Comparison of ENCODE assay signal across 12 cellular contexts in the genomic region with DNA sequence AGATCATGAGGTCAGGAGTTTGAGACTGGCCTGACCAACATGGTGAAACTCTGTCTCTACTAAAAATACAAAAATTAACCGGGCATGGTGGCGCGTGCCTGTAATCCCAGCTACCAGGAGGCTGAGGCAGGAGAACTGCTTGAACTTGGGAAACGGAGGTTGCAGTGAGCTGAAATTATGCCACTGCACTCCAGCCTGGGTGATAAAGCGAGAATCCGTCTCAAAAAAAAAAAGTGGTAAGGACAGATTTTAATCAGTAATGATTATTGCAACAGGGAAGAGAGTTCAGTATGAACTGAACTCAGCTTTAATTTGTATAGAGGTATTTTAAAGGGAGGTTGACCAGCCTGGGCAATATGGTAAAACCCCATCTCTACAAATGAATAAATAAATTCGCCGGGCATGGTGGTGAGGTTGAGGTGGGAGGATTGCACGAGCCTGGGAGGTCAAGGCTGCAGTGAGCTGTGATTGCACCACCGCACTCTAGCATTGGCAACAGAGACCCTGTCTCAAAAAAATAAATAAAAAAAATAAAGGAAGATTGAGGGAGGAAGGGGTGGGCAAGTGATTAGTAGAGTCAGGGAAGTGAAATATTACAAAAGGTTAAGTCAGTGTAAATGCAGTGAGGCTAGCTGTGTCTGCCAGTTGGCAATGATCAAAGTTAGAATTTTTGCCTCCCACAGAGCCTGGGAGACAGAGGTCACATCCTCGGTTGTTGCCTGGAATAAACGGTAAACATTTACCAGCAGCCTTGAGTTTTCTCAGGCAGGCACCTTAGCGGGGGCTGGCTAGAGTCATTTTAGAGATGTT. TPM values are rescaled to one million over a fixed set of nuclear protein-coding genes. Genes with fewer than 3 reads are reported as not detected.
DNase-seq lines count a peak whose midpoint lies in the region; ATAC-seq, FAIRE-seq and TF ChIP-seq lines count a peak whose summit lies in the region.
"Had no signal": no experiment of that assay in that cellular context is flagged by ENCODE, and none has a peak within 500 bp of the region (broad histone marks: within the 10 kb centered on the region; RNA-seq: fewer than 3 reads in every experiment).

No MANE protein-coding gene starts in this region.

- H3K4me1 Mint-ChIP-seq in activated CD8-positive, alpha-beta T cell treated with anti-CD3 and anti-CD28 coated beads for 36 hours (ENCODE audit: low read depth) = peaks cover 16% of the 10 kb centered on the region
- H3K4me1 Mint-ChIP-seq in activated CD8-positive, alpha-beta T cell treated with anti-CD3 and anti-CD28 coated beads, Interleukin-2, amount 10 ng/mL, durations not matched to agents 7 days and 5 days (ENCODE audit: low read depth) = peaks cover 27% of the 10 kb centered on the region

- no peak for DNase-seq in activated CD8-positive, alpha-beta T cell treated with anti-CD3 and anti-CD28 coated beads for 36 hours
- DNase-seq in activated CD8-positive, alpha-beta T cell treated with anti-CD3 and anti-CD28 coated beads, Interleukin-2, amount 10 ng/mL, durations not matched to agents 7 days and 5 days = no peak
- DNase-seq in GM12878 (ENCODE audit: low read depth, low spot score) (no peak), right lobe of liver (peak in 2 of 3 donors; percentile 57 to 72), upper lobe of right lung (no peak), NCI-H82 (lab: John Stamatoyannopoulos, UW) (no peak), NCI-H2081 treated with DMSO at 0.1 percent for 48 hours (lab: John Stamatoyannopoulos, UW) (no peak), D341Med (ENCODE audit: low spot score) (no peak)
- DNase-seq: PC-3; stimulated activated naive CD4-positive, alpha-beta T cell treated with Interleukin-2 at 50 U/mL for 16 hours had no signal

- peaks cover 28% of the 10 kb centered on the region for H3K79me2 ChIP-seq in GM12878 (ENCODE audit: control insufficient read depth, insufficient read depth, low read length)

- H3K27me3 ChIP-seq in GM12878 (replicated peaks in 1 of 2; ENCODE audit: control insufficient read depth in 2 of 2, insufficient read depth in 2 of 2, low read length in 1 of 2) (no peaks in the 10 kb centered on the region), right lobe of liver (no peaks in the 10 kb centered on the region), upper lobe of right lung (no peaks in the 10 kb centered on the region)

- H3K4me2 ChIP-seq in GM12878 (ENCODE audit: control insufficient read depth, insufficient read depth) = peak overlapping the region; percentile 15
- H3K4me2 ChIP-seq: KMS-11 had no signal

- CTCF ChIA-PET in activated CD8-positive, alpha-beta T cell treated with anti-CD3 and anti-CD28 coated beads for 36 hours (lab: Charles Lee) = interaction anchor here (1.1 kb wide), 1 partner anchor 63 kb away, joined by 3 read pairs; no protein-coding TSS in a partner anchor
- CTCF ChIA-PET in activated CD8-positive, alpha-beta T cell treated with anti-CD3 and anti-CD28 coated beads, Interleukin-2, amount 10 ng/mL, durations not matched to agents 7 days and 5 days (lab: Charles Lee) = no interaction called here
- CTCF ChIA-PET in GM12878 (lab: Yijun Ruan, JAX) = interaction anchor here (0.6 to 4.1 kb wide), 8 partner anchors 10 to 266 kb away, joined by 3 to 26 read pairs (median 5); no protein-coding TSS in a partner anchor

- 25% methylated on average over 13 of the region's 13 CpGs for WGBS in GM12878 (ENCODE audit: insufficient coverage, insufficient replicate concordance, low lambda C conversion rate, missing lambda C conversion rate)
- WGBS in right lobe of liver (ENCODE audit: insufficient coverage, low coverage, low lambda C conversion rate, missing lambda C conversion rate) = 34% methylated on average over 13 of the region's 13 CpGs

- ATAC-seq in activated CD8-positive, alpha-beta T cell treated with anti-CD3 and anti-CD28 coated beads for 36 hours = no peak
- ATAC-seq in activated CD8-positive, alpha-beta T cell treated with anti-CD3 and anti-CD28 coated beads, Interleukin-2, amount 10 ng/mL, durations not matched to agents 7 days and 5 days = no peak
- ATAC-seq in GM12878 = no peak
- peak; percentile 52 to 71 (median 66) for ATAC-seq in right lobe of liver
- no peak for ATAC-seq in upper lobe of right lung
- ATAC-seq: PC-3 had no signal

- H3K36me3 Mint-ChIP-seq in activated CD8-positive, alpha-beta T cell treated with anti-CD3 and anti-CD28 coated beads for 36 hours (ENCODE audit: low read depth) = peaks cover 23% of the 10 kb centered on the region
- peaks cover 23% of the 10 kb centered on the region for H3K36me3 Mint-ChIP-seq in activated CD8-positive, alpha-beta T cell treated with anti-CD3 and anti-CD28 coated beads, Interleukin-2, amount 10 ng/mL, durations not matched to agents 7 days and 5 days (ENCODE audit: low read depth)

- in situ Hi-C loops in GM12878 (cut with MboI) = loop anchor here (25.0 kb wide), 1 partner anchor 1815 kb away; the partner anchor contains the start of gene SSTR3

- no peak for FAIRE-seq in GM12878 (lab: Jason Lieb, UNC)

- no peak for TF ChIP-seq POLR2A in GM12878 (IDR thresholded peaks at IDR 0.05; ENCODE audit: low read depth, low read length)
- no peak for TF ChIP-seq POLR2A in right lobe of liver (IDR thresholded peaks at IDR 0.05)

- H3K9me3 ChIP-seq in GM12878 (replicated peaks; ENCODE audit: control insufficient read depth, insufficient read depth, low read length) = no peaks in the 10 kb centered on the region
- H3K9me3 ChIP-seq in right lobe of liver = no peaks in the 10 kb centered on the region
- H3K9me3 ChIP-seq in upper lobe of right lung = no peaks in the 10 kb centered on the region

- TF ChIP-seq RAD21 in GM12878 (IDR thresholded peaks at IDR 0.05; ENCODE audit: insufficient read depth, low read depth, low read length) = no peak

- SMC1A ChIA-PET in GM12878 (lab: Charles Lee; ENCODE audit: uncharacterized antibody, unreplicated experiment) = interaction anchor here (0.7 to 8.6 kb wide), 11 partner anchors 12 to 766 kb away, joined by 3 to 79 read pairs (median 5); partner anchors contain the start of genes APOL3 and HMOX1

- H3K4me3 ChIP-seq in GM12878 (no peak overlapping the region), right lobe of liver (peak overlapping the region in 2 of 3 donors; percentile 5 to 16), upper lobe of right lung (no peak overlapping the region)
- H3K4me3 ChIP-seq: lung had no signal

- H3K27ac ChIP-seq in GM12878 (ENCODE audit: control insufficient read depth, insufficient read depth) (peak overlapping the region; percentile 68), right lobe of liver (peak overlapping the region; percentile 61 to 79 (median 69)), upper lobe of right lung (peak overlapping the region; percentile 15)
- H3K27ac ChIP-seq: KMS-11 had no signal

- TF ChIP-seq CTCF in activated CD8-positive, alpha-beta T cell treated with anti-CD3 and anti-CD28 coated beads for 36 hours (IDR thresholded peaks at IDR 0.05) = no peak
- TF ChIP-seq CTCF in GM12878 (IDR thresholded peaks at IDR 0.05 in 2 of 3, conservative IDR thresholded peaks at IDR 0.05 in 1 of 3; ENCODE audit: control insufficient read depth in 2 of 3, extremely low read depth in 1 of 3, insufficient read depth in 1 of 3, low read depth in 3 of 3, low read length in 3 of 3) (no peak), right lobe of liver (IDR thresholded peaks at IDR 0.05) (peak in 1 of 4 donors; percentile 8), upper lobe of right lung (IDR thresholded peaks at IDR 0.05) (no peak)

- POLR2A ChIA-PET in activated CD8-positive, alpha-beta T cell treated with anti-CD3 and anti-CD28 coated beads for 36 hours (lab: Charles Lee) = interaction anchor here (1.1 to 1.2 kb wide), 2 partner anchors 7 to 11 kb away, joined by 3 to 4 read pairs; no protein-coding TSS in a partner anchor
- POLR2A ChIA-PET in activated CD8-positive, alpha-beta T cell treated with anti-CD3 and anti-CD28 coated beads, Interleukin-2, amount 10 ng/mL, durations not matched to agents 7 days and 5 days (lab: Charles Lee) = interaction anchor here (0.7 to 2.2 kb wide), 3 partner anchors 12 to 76 kb away, joined by 3 to 12 read pairs (median 3); no protein-coding TSS in a partner anchor
- POLR2A ChIA-PET in GM12878 (lab: Charles Lee) = interaction anchor here (0.6 to 4.8 kb wide), 8 partner anchors 13 to 34 kb away, joined by 3 to 46 read pairs (median 4); no protein-coding TSS in a partner anchor

- no TSS peak for BruUV-seq in GM12878 (replicated peaks; lab: Mats Ljungman, UMichigan)

- no peaks in the 10 kb centered on the region for H4K20me1 ChIP-seq in GM12878 (ENCODE audit: control insufficient read depth, insufficient read depth)

- TF ChIP-seq EP300 in GM12878 (IDR thresholded peaks at IDR 0.05; ENCODE audit: borderline replicate concordance in 1 of 2, control insufficient read depth in 1 of 2, low read depth in 2 of 2, low read length in 2 of 2) = no peak

- peak overlapping the region; percentile 51 for H2AFZ ChIP-seq in GM12878 (ENCODE audit: control insufficient read depth, low read depth, low read length)

- intact Hi-C loops in activated CD8-positive, alpha-beta T cell treated with anti-CD3 and anti-CD28 coated beads for 36 hours (cut with micrococcal nuclease) = no loop called here
- intact Hi-C loops in GM12878 (cut with micrococcal nuclease; ENCODE audit: unreplicated experiment) (no loop called here), right lobe of liver (cut with DNase I) (no loop called here), upper lobe of right lung (cut with DNase I) (no loop called here)

- peaks cover 37% of the 10 kb centered on the region for H3K4me1 ChIP-seq in GM12878 (ENCODE audit: control insufficient read depth, insufficient read depth, low read length)
- peaks cover 0 to 47% (median 25%) of the 10 kb centered on the region in 4 donors for H3K4me1 ChIP-seq in right lobe of liver
- peaks cover 12% of the 10 kb centered on the region for H3K4me1 ChIP-seq in upper lobe of right lung

- H3K9me3 Mint-ChIP-seq in activated CD8-positive, alpha-beta T cell treated with anti-CD3 and anti-CD28 coated beads for 36 hours = no peaks in the 10 kb centered on the region
- no peaks in the 10 kb centered on the region for H3K9me3 Mint-ChIP-seq in activated CD8-positive, alpha-beta T cell treated with anti-CD3 and anti-CD28 coated beads, Interleukin-2, amount 10 ng/mL, durations not matched to agents 7 days and 5 days (ENCODE audit: insufficient read depth)

- no peak overlapping the region for H3K27ac Mint-ChIP-seq in activated CD8-positive, alpha-beta T cell treated with anti-CD3 and anti-CD28 coated beads for 36 hours
- no peak overlapping the region for H3K27ac Mint-ChIP-seq in activated CD8-positive, alpha-beta T cell treated with anti-CD3 and anti-CD28 coated beads, Interleukin-2, amount 10 ng/mL, durations not matched to agents 7 days and 5 days

- H3K9ac ChIP-seq in GM12878 (ENCODE audit: control insufficient read depth, insufficient read depth, low read length) = no peak overlapping the region
- H3K9ac ChIP-seq: KMS-11 had no signal

- no peaks in the 10 kb centered on the region for H3K27me3 Mint-ChIP-seq in activated CD8-positive, alpha-beta T cell treated with anti-CD3 and anti-CD28 coated beads for 36 hours
- no peaks in the 10 kb centered on the region for H3K27me3 Mint-ChIP-seq in activated CD8-positive, alpha-beta T cell treated with anti-CD3 and anti-CD28 coated beads, Interleukin-2, amount 10 ng/mL, durations not matched to agents 7 days and 5 days (ENCODE audit: low read depth)

- H3K36me3 ChIP-seq in GM12878 (ENCODE audit: control insufficient read depth in 2 of 2, insufficient read depth in 2 of 2, low read length in 1 of 2) (peaks cover 1 to 4% of the 10 kb centered on the region in 2 experiments; a peak in 1 of 4 replicates), right lobe of liver (no peaks in the 10 kb centered on the region), upper lobe of right lung (peaks cover 16% of the 10 kb centered on the region)

- RAD21 ChIA-PET in GM12878 (lab: Charles Lee; ENCODE audit: unreplicated experiment) = interaction anchor here (0.7 to 4.8 kb wide), 9 partner anchors 12 to 87 kb away, joined by 4 to 29 read pairs (median 5); partner anchors contain the start of gene HMOX1

- H3K4me3 Mint-ChIP-seq in activated CD8-positive, alpha-beta T cell treated with anti-CD3 and anti-CD28 coated beads for 36 hours = peak overlapping the region; percentile 3
- no peak overlapping the region for H3K4me3 Mint-ChIP-seq in activated CD8-positive, alpha-beta T cell treated with anti-CD3 and anti-CD28 coated beads, Interleukin-2, amount 10 ng/mL, durations not matched to agents 7 days and 5 days

RNA-seq across cellular contexts. Expression of gene MCM5, which starts 2.6 kb away (rescaled TPM):
- 100 to 1,000 TPM; 318 to 319 TPM for total RNA-seq in activated CD8-positive, alpha-beta T cell treated with anti-CD3 and anti-CD28 coated beads for 36 hours
- total RNA-seq in activated CD8-positive, alpha-beta T cell treated with anti-CD3 and anti-CD28 coated beads, Interleukin-2, amount 10 ng/mL, durations not matched to agents 7 days and 5 days = 100 to 1,000 TPM; 275 to 287 TPM
- 242 and 271 TPM in 2 replicates for total RNA-seq in GM12878 (2013; cell fraction: nucleolus; rRNA removed)
- total RNA-seq in GM12878 (2014; rRNA removed) = 251 and 253 TPM in 2 replicates
- 84.6 and 100 TPM in 2 replicates for total RNA-seq in GM12878 (2014; rRNA removed; fragmentation: Illumina TruSeq; extraction: Trizol)
- total RNA-seq in GM12878 (2021) = 277 and 301 TPM in 2 replicates
- polyA plus RNA-seq in GM12878 (2011; ENCODE audit: low read depth) = 32.5 TPM
- 97.8 and 186 TPM in 2 replicates for polyA plus RNA-seq in GM12878 (2011; rRNA removed)
- polyA plus RNA-seq in GM12878 (2011; cell fraction: cytosol; rRNA removed) = 163 and 222 TPM in 2 replicates
- polyA plus RNA-seq in GM12878 (2011; cell fraction: nucleus; rRNA removed) = 384 and 412 TPM in 2 replicates
- 85.2 and 127 TPM in 2 replicates for polyA plus RNA-seq in GM12878 (2012)
- 35.9 and 98.0 TPM in 2 replicates for polyA plus RNA-seq in GM12878 (2014; fragmentation: Illumina TruSeq; extraction: Trizol)
- 10 to 100 TPM; 14.1 to 22.1 TPM for polyA plus RNA-seq in GM12878 (2014; fragmentation: Nextera tagmentation; extraction: Ambion mirVana)
- polyA plus RNA-seq in GM12878 (2014; rRNA removed) = 142 and 197 TPM in 2 replicates
- 100 to 1,000 TPM; 348 to 360 TPM for polyA plus RNA-seq in GM12878 (2016; fragmentation: Nextera tagmentation; extraction: Ambion mirVana)
- polyA minus RNA-seq in GM12878 (2011; rRNA and poly(A)+ RNA removed) = 280 and 293 TPM in 2 replicates
- polyA minus RNA-seq in GM12878 (2011; cell fraction: cytosol; rRNA and poly(A)+ RNA removed) = 86.7 and 136 TPM in 2 replicates
- polyA minus RNA-seq in GM12878 (2011; cell fraction: nucleus; rRNA and poly(A)+ RNA removed) = 114 and 175 TPM in 2 replicates
- 10 to 100 TPM in 4 of 6 experiments, 1 to 10 TPM in 2; 6.7 to 35.9 (median 13.4) TPM for total RNA-seq in right lobe of liver
- 22.1 TPM for total RNA-seq in upper lobe of right lung

RNA-seq across cellular contexts. Expression of gene HMOX1, which starts 16.4 kb away (rescaled TPM):
- total RNA-seq in activated CD8-positive, alpha-beta T cell treated with anti-CD3 and anti-CD28 coated beads for 36 hours = under 1 TPM in 1 of 2 experiments, not detected in 1; 0.22 TPM
- total RNA-seq in activated CD8-positive, alpha-beta T cell treated with anti-CD3 and anti-CD28 coated beads, Interleukin-2, amount 10 ng/mL, durations not matched to agents 7 days and 5 days = under 1 TPM; 0.34 to 0.68 TPM
- total RNA-seq in GM12878 (2013; cell fraction: nucleolus; rRNA removed) = 7.3 and 7.5 TPM in 2 replicates
- 17.5 and 24.1 TPM in 2 replicates for total RNA-seq in GM12878 (2014; rRNA removed)
- 9.9 and 12.5 TPM in 2 replicates for total RNA-seq in GM12878 (2014; rRNA removed; fragmentation: Illumina TruSeq; extraction: Trizol)
- total RNA-seq in GM12878 (2021) = 20.2 and 21.9 TPM in 2 replicates
- polyA plus RNA-seq in GM12878 (2011; ENCODE audit: low read depth) = 9.7 TPM
- 15.8 and 36.7 TPM in 2 replicates for polyA plus RNA-seq in GM12878 (2011; rRNA removed)
- 55.4 and 56.2 TPM in 2 replicates for polyA plus RNA-seq in GM12878 (2011; cell fraction: cytosol; rRNA removed)
- polyA plus RNA-seq in GM12878 (2011; cell fraction: nucleus; rRNA removed) = 31.5 and 37.5 TPM in 2 replicates
- polyA plus RNA-seq in GM12878 (2012) = 9.3 and 19.2 TPM in 2 replicates
- polyA plus RNA-seq in GM12878 (2014; fragmentation: Illumina TruSeq; extraction: Trizol) = 9.9 and 18.3 TPM in 2 replicates
- 1 to 10 TPM; 1.5 to 2.4 TPM for polyA plus RNA-seq in GM12878 (2014; fragmentation: Nextera tagmentation; extraction: Ambion mirVana)
- polyA plus RNA-seq in GM12878 (2014; rRNA removed) = 22.9 and 30.6 TPM in 2 replicates
- 10 to 100 TPM; 16.9 to 19.3 TPM for polyA plus RNA-seq in GM12878 (2016; fragmentation: Nextera tagmentation; extraction: Ambion mirVana)
- 13.0 and 30.4 TPM in 2 replicates for polyA minus RNA-seq in GM12878 (2011; rRNA and poly(A)+ RNA removed)
- polyA minus RNA-seq in GM12878 (2011; cell fraction: cytosol; rRNA and poly(A)+ RNA removed) = 10.2 and 10.8 TPM in 2 replicates
- polyA minus RNA-seq in GM12878 (2011; cell fraction: nucleus; rRNA and poly(A)+ RNA removed) = 7.7 and 15.9 TPM in 2 replicates
- 100 to 1,000 TPM in 1 of 6 experiments, 10 to 100 TPM in 5; 15.7 to 255 (median 47.2) TPM for total RNA-seq in right lobe of liver
- total RNA-seq in upper lobe of right lung = 54.0 TPM

Comparison
In these comparisons a context has a peak if more than half of its experiments do, and no peak if none do; other contexts are left out.
1. ATAC-seq: peak in right lobe of liver (4 of 4); none in activated CD8-positive, alpha-beta T cell treated with anti-CD3 and anti-CD28 coated beads for 36 hours (single experiment), activated CD8-positive, alpha-beta T cell treated with anti-CD3 and anti-CD28 coated beads, Interleukin-2, amount 10 ng/mL, durations not matched to agents 7 days and 5 days (single experiment), GM12878 (single experiment) and upper lobe of right lung (single experiment).
2. DNase-seq: peak in right lobe of liver (2 of 3); none in activated CD8-positive, alpha-beta T cell treated with anti-CD3 and anti-CD28 coated beads for 36 hours (single experiment), activated CD8-positive, alpha-beta T cell treated with anti-CD3 and anti-CD28 coated beads, Interleukin-2, amount 10 ng/mL, durations not matched to agents 7 days and 5 days (single experiment), GM12878 (single experiment), upper lobe of right lung (single experiment), NCI-H82 (single experiment), NCI-H2081 treated with DMSO at 0.1 percent for 48 hours (single experiment) and D341Med (single experiment).
3. H3K27ac ChIP-seq: peak in every context shown above with its lines; median percentile 69 in right lobe of liver; 68 in GM12878; 15 in upper lobe of right lung.
4. H3K4me3 ChIP-seq: peak in right lobe of liver (2 of 3); none in GM12878 (single experiment) and upper lobe of right lung (single experiment).
5. RNA of gene HMOX1, which starts 16.4 kb away (total RNA-seq): 54.0 TPM in upper lobe of right lung (single experiment), 15.7 to 255 TPM in right lobe of liver and 7.3 to 24.1 TPM in GM12878; 0.34 to 0.68 TPM in activated CD8-positive, alpha-beta T cell treated with anti-CD3 and anti-CD28 coated beads, Interleukin-2, amount 10 ng/mL, durations not matched to agents 7 days and 5 days and 0.22 TPM in activated CD8-positive, alpha-beta T cell treated with anti-CD3 and anti-CD28 coated beads for 36 hours; every median in the first group is over 4 times any median in the second.